25 cellular contexts compared by ENCODE assay signal in the genomic region with DNA sequence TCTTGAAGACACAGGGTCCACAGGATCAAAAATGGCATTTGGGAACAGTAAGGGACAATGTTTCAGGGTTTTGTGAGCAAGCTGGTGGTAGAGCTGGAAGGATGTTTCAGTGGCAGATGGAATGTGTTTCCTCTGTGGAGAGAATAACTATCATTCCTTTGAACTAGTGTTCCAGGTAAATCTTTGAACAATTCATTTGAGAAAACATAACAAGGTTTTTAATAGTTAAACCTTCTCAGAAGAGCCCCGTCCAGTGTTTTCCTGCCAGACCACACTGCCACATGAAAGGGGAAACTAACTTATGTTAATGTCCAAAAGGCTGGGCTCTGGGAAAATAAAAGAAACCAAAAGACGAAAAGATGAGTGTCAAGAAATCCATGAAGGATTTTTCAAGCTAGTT.
"Had no signal": no experiment of that assay in that cellular context is flagged by ENCODE, and none has a peak within 500 bp of the region (broad histone marks: within the 10 kb centered on the region; RNA-seq: fewer than 3 reads in every experiment).

No MANE protein-coding gene starts in this region.

- H3K4me1 Mint-ChIP-seq: activated B cell treated with CpG ODN at 0.5 μM for 24 hours had no signal

- H3K27me3 Mint-ChIP-seq: activated B cell treated with CpG ODN at 0.5 μM for 24 hours; activated CD4-positive, alpha-beta memory T cell treated with anti-CD3 and anti-CD28 coated beads for 36 hours had no signal

- H3K4me3 Mint-ChIP-seq: activated B cell treated with CpG ODN at 0.5 μM for 24 hours; activated CD4-positive, alpha-beta memory T cell treated with anti-CD3 and anti-CD28 coated beads for 36 hours; activated naive CD4-positive, alpha-beta T cell treated with anti-CD3 and anti-CD28 coated beads for 36 hours; activated T-cell treated with anti-CD3 and anti-CD28 coated beads, Interleukin-2, amount 50 U/mL, for 4 hours; activated T-helper 1 cell treated with anti-CD3 and anti-CD28 coated beads, Interleukin-12 subunit alpha, Interleukin-12 subunit beta, Interleukin-2, Interleukin-4 antibody, amounts not matched to agents 30 ng/mL and 10 ng/mL and 1 ng/mL, durations not matched to agents 14 hours and 24 hours and 36 hours; T-helper 1 cell treated with Interleukin-12 subunit alpha and Interleukin-12 subunit beta and Interleukin-4 antibody, amounts not matched to agents 30 μg/mL and 1 μg/mL, for 36 hours; T-helper 2 cell treated with Interferon-gamma antibody and Interleukin-4, amounts not matched to agents 5 μg/mL and 100 μg/mL, for 36 hours had no signal

- H3K9me3 Mint-ChIP-seq: activated B cell treated with CpG ODN at 0.5 μM for 24 hours; activated naive CD4-positive, alpha-beta T cell treated with anti-CD3 and anti-CD28 coated beads for 36 hours; activated T-helper 1 cell treated with anti-CD3 and anti-CD28 coated beads, Interleukin-12 subunit alpha, Interleukin-12 subunit beta, Interleukin-2, Interleukin-4 antibody, amounts not matched to agents 30 ng/mL and 10 ng/mL and 1 ng/mL, durations not matched to agents 14 hours and 24 hours and 36 hours had no signal

- ATAC-seq: activated naive CD4-positive, alpha-beta T cell treated with anti-CD3 and anti-CD28 coated beads, Interleukin-2, amount 50 U/mL, for 72 hours; activated T-cell treated with anti-CD3 and anti-CD28 coated beads, Interleukin-2, amount 50 U/mL, for 4 hours; Panc1 had no signal

- DNase-seq: activated B cell treated with CpG ODN at 0.5 μM for 24 hours; activated CD4-positive, alpha-beta memory T cell treated with anti-CD3 and anti-CD28 coated beads for 36 hours; activated CD4-positive, alpha-beta T cell treated with anti-CD3 and anti-CD28 coated beads for 4 hours; activated CD4-positive, alpha-beta T cell treated with anti-CD3 and anti-CD28 coated beads, Interleukin-2, amount 50 U/mL, for 1 hour; activated CD4-positive, CD25-positive, alpha-beta regulatory T cell treated with anti-CD3 and anti-CD28 coated beads, Interleukin-2, amount 50 U/mL, for 72 hours; activated CD8-positive, alpha-beta memory T cell treated with anti-CD3 and anti-CD28 coated beads, Interleukin-2, amount 50 U/mL, for 4 hours; activated gamma-delta T cell treated with Interleukin-2 at 50 U/mL for 16 hours; activated naive CD4-positive, alpha-beta T cell treated with anti-CD3 and anti-CD28 coated beads for 36 hours; activated T-cell treated with anti-CD3 and anti-CD28 coated beads for 4 hours; activated T-cell treated with anti-CD3 and anti-CD28 coated beads, Interleukin-2, amount 50 U/mL, for 4 hours; adrenal gland; brain microvascular endothelial cell; NCI-H1092 treated with DMSO at 0.1 percent for 48 hours; NCI-H1417; NCI-H187 treated with DMSO at 0.1 percent for 48 hours; NCI-H2081; NCI-H345; NCI-H524 treated with DMSO at 0.1 percent for 48 hours; SHP77; SJCRH30 had no signal

- H3K27ac Mint-ChIP-seq: activated B cell treated with CpG ODN at 0.5 μM for 24 hours; activated CD4-positive, alpha-beta memory T cell treated with anti-CD3 and anti-CD28 coated beads for 36 hours; activated naive CD4-positive, alpha-beta T cell treated with anti-CD3 and anti-CD28 coated beads for 36 hours; activated naive CD4-positive, alpha-beta T cell treated with anti-CD3 and anti-CD28 coated beads, Interleukin-2, amount 50 U/mL, for 72 hours; activated T-helper 1 cell treated with anti-CD3 and anti-CD28 coated beads, Interleukin-12 subunit alpha, Interleukin-12 subunit beta, Interleukin-2, Interleukin-4 antibody, amounts not matched to agents 30 ng/mL and 10 ng/mL and 1 ng/mL, durations not matched to agents 14 hours and 24 hours and 36 hours; T-helper 1 cell treated with Interleukin-12 subunit alpha and Interleukin-12 subunit beta and Interleukin-4 antibody, amounts not matched to agents 30 μg/mL and 1 μg/mL, for 36 hours; T-helper 2 cell treated with Interferon-gamma antibody and Interleukin-4, amounts not matched to agents 5 μg/mL and 100 μg/mL, for 36 hours had no signal

- H3K36me3 Mint-ChIP-seq: activated CD4-positive, alpha-beta memory T cell treated with anti-CD3 and anti-CD28 coated beads for 36 hours had no signal
